8 cellular contexts compared by ENCODE assay signal in genomic region chr14:72892879-72893635, GRCh38. TPM values are rescaled to one million over a fixed set of nuclear protein-coding genes. Genes with fewer than 3 reads are reported as not detected.
A peak's percentile ranks its signal among the peaks of the same experiment; 100 is the strongest.
DNase-seq lines count a peak whose midpoint lies in the region; ATAC-seq and TF ChIP-seq lines count a peak whose summit lies in the region.

No MANE protein-coding gene starts in this region.

- TF ChIP-seq POLR2A in sigmoid colon (IDR thresholded peaks at IDR 0.05) = no peak

- H2AFZ ChIP-seq in PC-3 (ENCODE audit: low read length) = peak overlapping the region; percentile 91

- in situ Hi-C loops in astrocyte of the spinal cord (cut with HindIII; ENCODE audit: low sequenced_read_pairs) = no loop called here

- H3K27me3 ChIP-seq in PC-3 (ENCODE audit: low read length) = no peaks in the 10 kb centered on the region
- peaks cover 7 to 59% (median 11%) of the 10 kb centered on the region in 3 donors for H3K27me3 ChIP-seq in sigmoid colon

- WGBS in sigmoid colon, 2 donors = 1% methylated on average over 68 of the region's 68 CpGs

- TF ChIP-seq EP300 in sigmoid colon (IDR thresholded peaks at IDR 0.05) = no peak

- peak overlapping the region; percentile 95 for H3K4me2 ChIP-seq in PC-3 (ENCODE audit: low read length)

- peak; percentile 61 for DNase-seq in D341Med (ENCODE audit: low spot score)
- peak; percentile 38 for DNase-seq in PC-3
- peak; percentile 25 for DNase-seq in astrocyte of the spinal cord (ENCODE audit: low read depth, low spot score)
- no peak for DNase-seq in sigmoid colon

- intact Hi-C loops in PC-3 (cut with micrococcal nuclease) = loop anchor here (1.0 kb wide), 1 partner anchor 9 kb away; no protein-coding TSS in a partner anchor
- intact Hi-C loops in sigmoid colon (cut with DNase I) = loop anchor here (2.0 to 5.0 kb wide), 2 partner anchors 62 to 81 kb away; no protein-coding TSS in a partner anchor

- H3K4me1 ChIP-seq in PC-3 (ENCODE audit: insufficient read depth, low read length) (peaks cover 25% of the 10 kb centered on the region), sigmoid colon (peaks cover 0 to 29% (median 24%) of the 10 kb centered on the region in 4 donors)

- H3K4me3 ChIP-seq in PC-3 (ENCODE audit: low read length) (peak overlapping the region; percentile 82), astrocyte of the spinal cord (ENCODE audit: low read depth, low read length) (peak overlapping the region; percentile 88), iPS-18c (ENCODE audit: insufficient read depth, low read depth, low read length) (peak overlapping the region; percentile 79), sigmoid colon (peak overlapping the region; percentile 46 to 91 (median 76))

- BruUV-seq in PC-3 (replicated peaks; lab: Mats Ljungman, UMichigan) = no TSS peak

- ATAC-seq in GM21723 (IDR thresholded peaks at IDR 0.05; ENCODE audit: unreplicated experiment) (peak; percentile 13), PC-3 (peak; percentile 10), GM21367 (IDR thresholded peaks at IDR 0.05; ENCODE audit: unreplicated experiment) (no peak), HG03108 (IDR thresholded peaks at IDR 0.05; ENCODE audit: unreplicated experiment) (no peak)

- H3K9me3 ChIP-seq in PC-3 (ENCODE audit: low read length) (no peaks in the 10 kb centered on the region), iPS-18c (ENCODE audit: control insufficient read depth, insufficient read depth, low read length) (peaks cover 2% of the 10 kb centered on the region), sigmoid colon (no peaks in the 10 kb centered on the region)

- no peaks in the 10 kb centered on the region for H3K9me2 ChIP-seq in PC-3 (replicated peaks; ENCODE audit: low read length)

- no peaks in the 10 kb centered on the region for H3K36me3 ChIP-seq in PC-3 (ENCODE audit: low read depth, low read length)
- H3K36me3 ChIP-seq in sigmoid colon = no peaks in the 10 kb centered on the region

- peaks cover 8% of the 10 kb centered on the region; the same call in 1 of the 2 replicates for H4K20me1 ChIP-seq in PC-3 (ENCODE audit: low read length)

- H3K79me2 ChIP-seq in PC-3 (ENCODE audit: low read length) = peaks cover 58% of the 10 kb centered on the region

- CTCF ChIA-PET in PC-3 (lab: Charles Lee) = interaction anchor here (0.6 to 1.6 kb wide), 4 partner anchors 9 to 376 kb away, joined by 4 to 17 read pairs (median 7); no protein-coding TSS in a partner anchor

- TF ChIP-seq CTCF in PC-3 (conservative IDR thresholded peaks at IDR 0.05; ENCODE audit: low read depth, low read length) (no peak), astrocyte of the spinal cord (IDR thresholded peaks at IDR 0.05; ENCODE audit: low read depth, low read length) (no peak), sigmoid colon (IDR thresholded peaks at IDR 0.05) (no peak)

- no peaks in the 10 kb centered on the region for H3F3A ChIP-seq in PC-3 (ENCODE audit: low read length, unreplicated experiment)

- peak overlapping the region; percentile 72 for H3K9ac ChIP-seq in PC-3 (ENCODE audit: low read length)

- H3K27ac ChIP-seq in PC-3 (ENCODE audit: low read length) (0 out of 2 replicates have a peak overlapping the region, but pooled peaks have one; percentile 3), sigmoid colon (peak overlapping the region; percentile 45 to 76 (median 71))

- POLR2A ChIA-PET in PC-3 (lab: Charles Lee; ENCODE audit: unreplicated experiment) = interaction anchor here (0.8 kb wide), 1 partner anchor 148 kb away, joined by 4 read pairs; no protein-coding TSS in a partner anchor

RNA-seq across cellular contexts. Expression of gene DPF3, which starts 0.8 kb away (rescaled TPM):
- 16.6 and 30.5 TPM in 2 replicates for total RNA-seq in PC-3 (2014; rRNA removed)
- total RNA-seq in sigmoid colon = 1 to 10 TPM in 3 of 4 donors, under 1 TPM in 1; 0.28 to 2.9 (median 2.0) TPM
- polyA plus RNA-seq in sigmoid colon = 1 to 10 TPM; 1.6 to 4.5 (median 4.2) TPM

RNA-seq across cellular contexts. Expression of gene DCAF4, which starts 33.2 kb away (rescaled TPM):
- total RNA-seq in PC-3 (2014; rRNA removed) (55.8 and 56.8 TPM in 2 replicates), sigmoid colon (10 to 100 TPM; 12.6 to 20.9 (median 16.6) TPM)
- polyA plus RNA-seq in sigmoid colon = 10 to 100 TPM in 1 of 3 donors, 1 to 10 TPM in 2; 5.8 to 14.3 (median 8.4) TPM

Comparison
In these comparisons a context has a peak if more than half of its experiments do, and no peak if none do; other contexts are left out.
1. ATAC-seq: peak in GM21723 (single experiment) and PC-3 (single experiment); none in GM21367 (single experiment) and HG03108 (single experiment).
2. Peak in every context shown above with its lines, with median percentiles within 50 percentile points of each other: H3K4me3 ChIP-seq.